19 cellular contexts compared by ENCODE assay signal in the genomic region with DNA sequence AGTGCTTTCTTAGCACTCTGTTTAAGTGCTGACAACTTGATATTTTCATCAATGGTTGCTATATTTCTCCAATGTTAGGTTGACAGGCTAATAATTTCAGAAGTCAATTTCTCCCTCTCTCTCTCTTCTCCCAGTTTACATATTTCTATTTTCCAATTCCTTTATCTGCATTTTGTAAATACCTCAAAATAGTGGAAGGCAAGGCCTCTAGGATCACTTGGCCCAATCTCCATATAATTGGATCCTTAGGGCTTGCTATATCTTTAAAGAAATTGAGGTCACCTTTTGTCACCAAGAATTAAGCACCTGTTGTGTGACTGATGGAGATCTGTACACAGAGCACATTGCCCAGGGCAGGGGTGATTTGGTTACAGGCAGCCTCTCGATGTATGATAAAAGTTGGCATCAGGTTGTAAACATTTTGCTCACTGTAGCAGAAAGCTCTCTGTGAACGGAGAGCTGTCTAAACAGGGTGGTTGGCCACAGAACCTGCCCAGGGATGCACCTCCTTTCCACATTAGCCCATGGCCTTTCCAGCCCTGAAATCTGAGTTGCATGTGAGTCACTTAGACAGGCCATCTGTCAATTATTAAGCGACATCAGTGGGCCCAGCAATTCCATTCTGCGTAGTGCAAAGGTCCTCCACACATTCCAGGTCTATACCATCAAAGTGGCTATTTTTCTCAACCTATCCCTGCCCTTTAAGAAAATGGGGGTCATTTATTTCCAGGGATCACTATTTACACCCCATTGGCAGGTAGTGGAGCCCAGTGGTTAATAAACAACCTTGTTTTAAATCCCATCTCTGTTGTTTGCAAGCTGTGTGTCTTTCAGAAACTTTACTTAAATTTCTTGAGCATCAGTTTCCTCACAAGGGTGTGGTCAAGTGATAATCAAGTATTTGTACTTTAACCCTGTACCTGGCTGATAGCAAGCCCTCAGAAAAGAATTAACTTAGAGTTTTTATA. TPM values are rescaled to one million over a fixed set of nuclear protein-coding genes. Genes with fewer than 3 reads are reported as not detected.
A peak's percentile ranks its signal among the peaks of the same experiment; 100 is the strongest.
DNase-seq lines count a peak whose midpoint lies in the region; ATAC-seq and TF ChIP-seq lines count a peak whose summit lies in the region.
"Had no signal": no experiment of that assay in that cellular context is flagged by ENCODE, and none has a peak within 500 bp of the region (broad histone marks: within the 10 kb centered on the region; RNA-seq: fewer than 3 reads in every experiment).

No MANE protein-coding gene starts in this region.

- H3K4me1 ChIP-seq in mammary epithelial cell (ENCODE audit: insufficient read depth, low read length) (peaks cover 2% of the 10 kb centered on the region), breast epithelium (no peaks in the 10 kb centered on the region), Peyer's patch (peaks cover 0 to 10% (median 0%) of the 10 kb centered on the region in 4 donors)
- H3K4me1 ChIP-seq: heart right ventricle had no signal

- no peak for TF ChIP-seq POLR2A in breast epithelium (IDR thresholded peaks at IDR 0.05)
- TF ChIP-seq POLR2A in Peyer's patch (IDR thresholded peaks at IDR 0.05): no peak

- peak; percentile 65 for DNase-seq in mammary epithelial cell
- DNase-seq in breast epithelium (ENCODE audit: low spot score in 2 of 2): no peak
- DNase-seq in Peyer's patch: peak in 2 of 3 donors; percentile 62 to 80
- peak; percentile 74 for DNase-seq in kidney glomerular epithelial cell (lab: John Stamatoyannopoulos, UW)
- no peak for DNase-seq in anterior cingulate cortex (lab: John Stamatoyannopoulos, UW)
- no peak for DNase-seq in naive thymus-derived CD8-positive, alpha-beta T cell
- DNase-seq: activated CD8-positive, alpha-beta T cell treated with anti-CD3 and anti-CD28 coated beads, Interleukin-2, amount 10 ng/mL, durations not matched to agents 7 days and 5 days; activated naive CD4-positive, alpha-beta T cell; caudate nucleus; DND-41; heart right ventricle; mesendoderm; NCI-H345; posterior cingulate gyrus; SHP77; stimulated activated CD4-positive, alpha-beta T cell treated with anti-CD3 and anti-CD28 coated beads, Interleukin-2, amount 100 ng/mL, for 24 hours had no signal

- H3K36me3 ChIP-seq in mammary epithelial cell (ENCODE audit: insufficient read depth, low read length) (no peaks in the 10 kb centered on the region), breast epithelium (no peaks in the 10 kb centered on the region), Peyer's patch (no peaks in the 10 kb centered on the region)
- H3K36me3 ChIP-seq: heart right ventricle had no signal

- in situ Hi-C loops in mammary epithelial cell (cut with MboI; ENCODE audit: low sequenced_read_pairs in 2 of 2): no loop called here

- no peak overlapping the region for H3K4me2 ChIP-seq in mammary epithelial cell (ENCODE audit: insufficient read depth, low read depth, low read length)

- no peaks in the 10 kb centered on the region for H3K36me3 Mint-ChIP-seq in naive thymus-derived CD8-positive, alpha-beta T cell

- no peaks in the 10 kb centered on the region for H4K20me1 ChIP-seq in mammary epithelial cell (ENCODE audit: insufficient read depth, low read length)

- H3K9me3 ChIP-seq in mammary epithelial cell (replicated peaks; ENCODE audit: insufficient read depth, low read length) (no peaks in the 10 kb centered on the region), breast epithelium (no peaks in the 10 kb centered on the region), Peyer's patch (no peaks in the 10 kb centered on the region)
- H3K9me3 ChIP-seq: heart right ventricle had no signal

- WGBS in mammary epithelial cell (ENCODE audit: low coverage, missing lambda C conversion rate): 69% methylated on average over 4 of the region's 4 CpGs

- POLR2A ChIA-PET in naive thymus-derived CD8-positive, alpha-beta T cell (lab: Charles Lee): no interaction called here

- H3K27ac ChIP-seq in mammary epithelial cell (ENCODE audit: insufficient read depth, low read depth, low read length) (no peak overlapping the region), breast epithelium (no peak overlapping the region), Peyer's patch (peak overlapping the region in 2 of 4 donors; percentile 68 to 84)
- H3K27ac ChIP-seq: heart right ventricle had no signal

- TF ChIP-seq CTCF in mammary epithelial cell (conservative IDR thresholded peaks at IDR 0.05 in 1 of 2, IDR thresholded peaks at IDR 0.05 in 1 of 2; ENCODE audit: extremely low read depth in 1 of 2, insufficient read depth in 1 of 2, low read depth in 1 of 2, low read length in 2 of 2) (no peak), breast epithelium (IDR thresholded peaks at IDR 0.05) (no peak), Peyer's patch (IDR thresholded peaks at IDR 0.05) (no peak)

- H3K27me3 ChIP-seq in mammary epithelial cell (ENCODE audit: insufficient read depth, low read length): no peaks in the 10 kb centered on the region
- no peaks in the 10 kb centered on the region for H3K27me3 ChIP-seq in breast epithelium
- H3K27me3 ChIP-seq in Peyer's patch: no peaks in the 10 kb centered on the region
- H3K27me3 ChIP-seq: heart right ventricle had no signal

- H3K27me3 Mint-ChIP-seq in naive thymus-derived CD8-positive, alpha-beta T cell: peaks cover 0 to 3% (median 0%) of the 10 kb centered on the region in 5 donors

- no peak overlapping the region for H3K4me3 Mint-ChIP-seq in naive thymus-derived CD8-positive, alpha-beta T cell
- H3K4me3 Mint-ChIP-seq: activated CD8-positive, alpha-beta T cell treated with anti-CD3 and anti-CD28 coated beads, Interleukin-2, amount 10 ng/mL, durations not matched to agents 7 days and 5 days had no signal

- H2AFZ ChIP-seq in mammary epithelial cell (ENCODE audit: low read depth, low read length): no peak overlapping the region

- ATAC-seq in naive thymus-derived CD8-positive, alpha-beta T cell: no peak
- ATAC-seq in GM18909 (IDR thresholded peaks at IDR 0.05; ENCODE audit: poor library complexity, unreplicated experiment) (no peak), GM18520 (IDR thresholded peaks at IDR 0.05; ENCODE audit: unreplicated experiment) (no peak)
- ATAC-seq: activated CD8-positive, alpha-beta T cell treated with anti-CD3 and anti-CD28 coated beads, Interleukin-2, amount 10 ng/mL, durations not matched to agents 7 days and 5 days; GM12878; heart right ventricle had no signal

- intact Hi-C loops in mammary epithelial cell (cut with micrococcal nuclease) (no loop called here), breast epithelium (cut with DNase I; ENCODE audit: low total_unique reads) (no loop called here)

- CTCF ChIA-PET in mammary epithelial cell (lab: Charles Lee; ENCODE audit: low non-redundant PET): no interaction called here

- peaks cover 0 to 4% (median 0%) of the 10 kb centered on the region in 4 donors for H3K4me1 Mint-ChIP-seq in naive thymus-derived CD8-positive, alpha-beta T cell

- dilution Hi-C loops in mammary epithelial cell (cut with HindIII; ENCODE audit: low sequenced_read_pairs): no loop called here

- H3K9ac ChIP-seq in mammary epithelial cell (ENCODE audit: insufficient read depth, low read length): no peak overlapping the region

- H3K4me3 ChIP-seq in mammary epithelial cell (replicated peaks in 1 of 3; ENCODE audit: insufficient read depth in 1 of 3, low read depth in 2 of 3, low read length in 3 of 3) (no peak overlapping the region), breast epithelium (no peak overlapping the region), Peyer's patch (no peak overlapping the region)
- H3K4me3 ChIP-seq: GM12878, heart right ventricle had no signal

- H3K27ac Mint-ChIP-seq in naive thymus-derived CD8-positive, alpha-beta T cell: no peak overlapping the region
- H3K27ac Mint-ChIP-seq: activated CD8-positive, alpha-beta T cell treated with anti-CD3 and anti-CD28 coated beads, Interleukin-2, amount 10 ng/mL, durations not matched to agents 7 days and 5 days had no signal

- no peaks in the 10 kb centered on the region for H3K79me2 ChIP-seq in mammary epithelial cell (ENCODE audit: insufficient read depth, low read length)

- no peaks in the 10 kb centered on the region for H3K9me3 Mint-ChIP-seq in naive thymus-derived CD8-positive, alpha-beta T cell

- no TSS peak for BruUV-seq in mammary epithelial cell (replicated peaks; lab: Mats Ljungman, UMichigan)

RNA-seq across cellular contexts. Expression of gene IRF2BP2, which starts 29.1 kb away (rescaled TPM):
- 100 to 1,000 TPM in 1 of 2 donors, 10 to 100 TPM in 1; 75.3 to 109 TPM for total RNA-seq in mammary epithelial cell
- 63.4 TPM for polyA plus RNA-seq in mammary epithelial cell
- polyA minus RNA-seq in mammary epithelial cell: 33.1 TPM
- total RNA-seq in breast epithelium: 100 to 1,000 TPM in 1 of 3 donors, 10 to 100 TPM in 2; 60.3 to 108 (median 84.9) TPM
- total RNA-seq in Peyer's patch: 10 to 100 TPM; 73.4 to 99.6 (median 86.5) TPM
- total RNA-seq in naive thymus-derived CD8-positive, alpha-beta T cell: 100 to 1,000 TPM; 165 to 183 TPM
- 10 to 100 TPM; 25.8 to 51.0 (median 30.4) TPM for polyA plus RNA-seq in naive thymus-derived CD8-positive, alpha-beta T cell

Comparison
In these comparisons a context has a peak if more than half of its experiments do, and no peak if none do; other contexts are left out.
1. DNase-seq: peak in mammary epithelial cell (single experiment), Peyer's patch (2 of 3) and kidney glomerular epithelial cell (single experiment); none in breast epithelium (0 of 2), anterior cingulate cortex (0 of 58) and naive thymus-derived CD8-positive, alpha-beta T cell (0 of 10).